In genomic region chr3:39287859-39288221, GRCh38 we compare ENCODE assay signal across 14 cellular contexts. TPM values are rescaled to one million over a fixed set of nuclear protein-coding genes. Genes with fewer than 3 reads are reported as not detected.
"Had no signal": no experiment of that assay in that cellular context is flagged by ENCODE, and none has a peak within 500 bp of the region (broad histone marks: within the 10 kb centered on the region; RNA-seq: fewer than 3 reads in every experiment).

No MANE protein-coding gene starts in this region.

- H3K27me3 Mint-ChIP-seq: activated CD4-positive, alpha-beta T cell treated with anti-CD3 and anti-CD28 coated beads, Interleukin-2, amount 10 ng/mL, durations not matched to agents 7 days and 5 days; central memory CD8-positive, alpha-beta T cell; stimulated activated naive CD8-positive, alpha-beta T cell treated with anti-CD3 and anti-CD28 coated beads, Interleukin-15, amount 100 ng/mL, for 72 hours had no signal

- H3K4me3 Mint-ChIP-seq: activated CD4-positive, alpha-beta T cell treated with anti-CD3 and anti-CD28 coated beads, Interleukin-2, amount 10 ng/mL, durations not matched to agents 7 days and 5 days; central memory CD8-positive, alpha-beta T cell; nephron; stimulated activated naive CD8-positive, alpha-beta T cell treated with anti-CD3 and anti-CD28 coated beads, Interleukin-15, amount 100 ng/mL, for 72 hours had no signal

- H3K9me3 ChIP-seq: body of pancreas, left lung, mucosa of descending colon, prostate gland, right lobe of liver, thoracic aorta had no signal

- H3K27me3 ChIP-seq: body of pancreas, left lung, right lobe of liver had no signal

- H3K4me1 ChIP-seq: prostate gland had no signal

- H3K27ac ChIP-seq: body of pancreas, epithelial cell of prostate, left lung, prostate gland, thoracic aorta had no signal

- H3K27ac Mint-ChIP-seq: stimulated activated naive CD8-positive, alpha-beta T cell treated with anti-CD3 and anti-CD28 coated beads, Interleukin-15, amount 100 ng/mL, for 72 hours had no signal

- H3K4me3 ChIP-seq: body of pancreas, left lung, mucosa of descending colon, prostate gland, right lobe of liver, thoracic aorta had no signal

- H3K9me3 Mint-ChIP-seq: activated CD4-positive, alpha-beta T cell treated with anti-CD3 and anti-CD28 coated beads, Interleukin-2, amount 10 ng/mL, durations not matched to agents 7 days and 5 days; central memory CD8-positive, alpha-beta T cell; nephron; stimulated activated naive CD8-positive, alpha-beta T cell treated with anti-CD3 and anti-CD28 coated beads, Interleukin-15, amount 100 ng/mL, for 72 hours had no signal

- H3K36me3 ChIP-seq: left lung, prostate gland, right lobe of liver, thoracic aorta had no signal

RNA-seq across cellular contexts. Expression of gene CX3CR1, which starts 8.0 kb away (rescaled TPM):
- total RNA-seq: glomerular endothelial cell had no signal

RNA-seq across cellular contexts. Expression of gene CCR8, which starts 41.7 kb away (rescaled TPM):
- total RNA-seq: body of pancreas, glomerular endothelial cell, occipital lobe, prostate gland, right lobe of liver, thoracic aorta, urinary bladder had no signal
